ENCODE assay signal across 8 cellular contexts in the genomic region with DNA sequence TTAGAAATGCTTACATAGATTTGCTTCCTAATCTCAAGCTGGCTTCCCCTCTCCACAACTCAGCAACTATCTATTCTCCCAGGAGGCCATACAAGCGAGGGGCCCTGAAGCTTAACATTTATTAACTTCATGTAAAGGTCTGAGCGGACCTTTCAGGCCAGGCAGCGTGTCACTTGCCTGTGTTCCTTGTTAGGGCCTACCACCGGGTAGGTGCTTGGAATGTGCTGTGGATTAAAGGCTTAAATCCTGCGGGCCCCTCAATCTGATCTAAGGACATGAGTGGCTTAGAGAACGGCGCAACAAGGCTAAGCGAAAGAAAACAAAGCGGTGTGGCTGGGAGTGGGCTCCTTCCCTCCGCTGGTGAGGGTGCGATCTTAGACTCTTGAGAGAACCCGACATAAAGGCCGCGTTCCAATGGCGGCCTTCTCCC. TPM values are rescaled to one million over a fixed set of nuclear protein-coding genes. Genes with fewer than 3 reads are reported as not detected.
DNase-seq lines count a peak whose midpoint lies in the region; ATAC-seq and TF ChIP-seq lines count a peak whose summit lies in the region.

No MANE protein-coding gene starts in this region.

- no peaks in the 10 kb centered on the region for H3K27me3 Mint-ChIP-seq in H9 (ENCODE audit: low read depth)

- H3K36me3 Mint-ChIP-seq in H9 (ENCODE audit: insufficient read depth in 1 of 3, low read depth in 3 of 3): peaks cover 4 to 20% (median 12%) of the 10 kb centered on the region in 3 experiments; a peak in 6 of 7 replicates
- H3K36me3 Mint-ChIP-seq in activated naive CD4-positive, alpha-beta T cell treated with anti-CD3 and anti-CD28 coated beads, Interleukin-2, amount 50 U/mL, for 72 hours: peaks cover 6 to 22% of the 10 kb centered on the region in 2 donors
- H3K36me3 Mint-ChIP-seq in stimulated activated effector memory CD8-positive, alpha-beta T cell treated with anti-CD3 and anti-CD28 coated beads, Interleukin-12 subunit alpha, Interleukin-12 subunit beta, amount 100 ng/mL, for 72 hours: peaks cover 49% of the 10 kb centered on the region

- H2AFZ ChIP-seq in H9 (ENCODE audit: low read length): no peak overlapping the region

- peak overlapping the region; percentile 64 for H3K4me2 ChIP-seq in H9 (ENCODE audit: insufficient read depth, insufficient read length, low read length)

- H3K4me3 Mint-ChIP-seq in H9: peak overlapping the region; percentile 92 to 93
- peak overlapping the region; percentile 92 for H3K4me3 Mint-ChIP-seq in stimulated activated effector memory CD8-positive, alpha-beta T cell treated with anti-CD3 and anti-CD28 coated beads, Interleukin-12 subunit alpha, Interleukin-12 subunit beta, amount 100 ng/mL, for 72 hours

- peak overlapping the region; percentile 3 for H4K8ac ChIP-seq in H9 (replicated peaks; ENCODE audit: insufficient read length, low read depth, low read length)

- H3K9ac ChIP-seq in H9 (ENCODE audit: extremely low read depth, insufficient read length, low read length): peak overlapping the region; percentile 99

- H3K27ac ChIP-seq in H9 (ENCODE audit: insufficient read length, low read depth, low read length) (peak overlapping the region; percentile 96), iPS DF 6.9 (ENCODE audit: low read length) (peak overlapping the region; percentile 36)

- H2AK5ac ChIP-seq in H9 (ENCODE audit: insufficient read length, low read length): no peak overlapping the region

- H3T11ph ChIP-seq in H9 (ENCODE audit: low read length): peak overlapping the region; percentile 0

- H3K79me1 ChIP-seq in H9 (ENCODE audit: insufficient read depth, low read depth, low read length, poor library complexity, severe bottlenecking): no peaks in the 10 kb centered on the region

- no peaks in the 10 kb centered on the region for H3K36me3 ChIP-seq in iPS DF 6.9 (ENCODE audit: control insufficient read depth, insufficient read depth, low read length)

- peak overlapping the region; percentile 76 for H2BK5ac ChIP-seq in H9 (ENCODE audit: insufficient read length, low read length)

- H3K9me3 ChIP-seq in H9 (ENCODE audit: control insufficient read depth, low read depth, low read length) (no peaks in the 10 kb centered on the region), iPS DF 6.9 (ENCODE audit: control insufficient read depth, insufficient read depth, low read length) (no peaks in the 10 kb centered on the region)

- no CpG with 5 or more reads among the region's 15 CpGs for WGBS in H9 (ENCODE audit: extremely low coverage, insufficient read length, low lambda C conversion rate)
- WGBS in iPS DF 6.9 (ENCODE audit: insufficient coverage, insufficient read length): no CpG with 5 or more reads among the region's 15 CpGs

- H4K20me1 ChIP-seq in H9 (ENCODE audit: control insufficient read depth, insufficient read depth, insufficient read length): no peaks in the 10 kb centered on the region

- H3K18ac ChIP-seq in H9 (ENCODE audit: insufficient read length, low read depth, low read length): peak overlapping the region; percentile 99

- H3K4me3 ChIP-seq in AG09309 (ENCODE audit: control insufficient read depth, low read depth, low read length): peak overlapping the region; percentile 98
- H3K4me3 ChIP-seq in iPS DF 6.9 (ENCODE audit: low read length): peak overlapping the region; percentile 86

- peaks cover 39% of the 10 kb centered on the region for H3K79me2 ChIP-seq in H9 (ENCODE audit: insufficient read depth, low read length)

- no peak overlapping the region for H3K23ac ChIP-seq in H9 (ENCODE audit: insufficient read length, low read depth, low read length)

- H3K4me1 Mint-ChIP-seq in H9: peaks cover 33 to 41% of the 10 kb centered on the region in 2 experiments
- peaks cover 31% of the 10 kb centered on the region for H3K4me1 Mint-ChIP-seq in stimulated activated effector memory CD8-positive, alpha-beta T cell treated with anti-CD3 and anti-CD28 coated beads, Interleukin-12 subunit alpha, Interleukin-12 subunit beta, amount 100 ng/mL, for 72 hours

- no peak for TF ChIP-seq CTCF in AG09309 (IDR thresholded peaks at IDR 0.05; ENCODE audit: control insufficient read depth, insufficient read depth, low read depth, low read length, missing control alignments)
- TF ChIP-seq CTCF in H9 (conservative IDR thresholded peaks at IDR 0.05): peak; percentile 12; the same call in 1 of the 3 replicates
- TF ChIP-seq CTCF in GM13977 (IDR thresholded peaks at IDR 0.05; ENCODE audit: extremely low read depth, insufficient read depth, missing control alignments): no peak

- peak overlapping the region; percentile 97 for H3K14ac ChIP-seq in H9 (ENCODE audit: insufficient read depth, low read length)

- H2BK15ac ChIP-seq in H9 (ENCODE audit: low read depth, low read length): no peak overlapping the region

- peak overlapping the region; percentile 26; the same call in 1 of the 2 replicates for H3K4ac ChIP-seq in H9 (ENCODE audit: low read depth, low read length)

- no peak overlapping the region for H2BK20ac ChIP-seq in H9 (ENCODE audit: low read depth, low read length, poor library complexity, severe bottlenecking)

- ATAC-seq in activated naive CD4-positive, alpha-beta T cell treated with anti-CD3 and anti-CD28 coated beads, Interleukin-2, amount 50 U/mL, for 72 hours: no peak
- no peak for ATAC-seq in stimulated activated effector memory CD8-positive, alpha-beta T cell treated with anti-CD3 and anti-CD28 coated beads, Interleukin-12 subunit alpha, Interleukin-12 subunit beta, amount 100 ng/mL, for 72 hours

- peak overlapping the region; percentile 3 for H2BK120ac ChIP-seq in H9 (ENCODE audit: low read depth, low read length, poor library complexity, severe bottlenecking)

- no peaks in the 10 kb centered on the region; a peak in 2 of 5 replicates for H3K9me3 Mint-ChIP-seq in H9
- H3K9me3 Mint-ChIP-seq in activated naive CD4-positive, alpha-beta T cell treated with anti-CD3 and anti-CD28 coated beads, Interleukin-2, amount 50 U/mL, for 72 hours: no peaks in the 10 kb centered on the region
- no peaks in the 10 kb centered on the region for H3K9me3 Mint-ChIP-seq in stimulated activated effector memory CD8-positive, alpha-beta T cell treated with anti-CD3 and anti-CD28 coated beads, Interleukin-12 subunit alpha, Interleukin-12 subunit beta, amount 100 ng/mL, for 72 hours

- peak overlapping the region; percentile 79 for H4K5ac ChIP-seq in H9 (ENCODE audit: insufficient read length, low read depth, low read length)

- peak overlapping the region; percentile 31 for H2BK12ac ChIP-seq in H9 (ENCODE audit: insufficient read length, low read depth, low read length)

- peaks cover 10% of the 10 kb centered on the region for H3K23me2 ChIP-seq in H9 (ENCODE audit: insufficient read length, low read depth, low read length, poor library complexity, severe bottlenecking)

- in situ Hi-C loops in GM13977 (cut with MboI; ENCODE audit: low pct_unique_long_range_greater_than_20kb, low sequenced_read_pairs, unreplicated experiment): no loop called here

- H3K4me1 ChIP-seq in H9 (ENCODE audit: insufficient read depth, low read length): peaks cover 2% of the 10 kb centered on the region; the same call in 1 of the 2 replicates
- peaks cover 2% of the 10 kb centered on the region; the same call in 1 of the 2 replicates for H3K4me1 ChIP-seq in iPS DF 6.9 (ENCODE audit: control insufficient read depth, insufficient read depth, low read length)

- H3K27me3 ChIP-seq in H9 (ENCODE audit: insufficient read depth, low read length): no peaks in the 10 kb centered on the region
- no peaks in the 10 kb centered on the region for H3K27me3 ChIP-seq in iPS DF 6.9 (ENCODE audit: control insufficient read depth, insufficient read depth, low read length)

- DNase-seq in AG09309 (ENCODE audit: low read depth) (no peak), H9 (no peak), iPS DF 6.9 (ENCODE audit: low read depth, low spot score) (no peak), pons (ENCODE audit: low spot score) (no peak), GM13977 (ENCODE audit: low spot score) (no peak), NCI-H1694 (lab: John Stamatoyannopoulos, UW) (no peak)
- DNase-seq in activated naive CD4-positive, alpha-beta T cell treated with anti-CD3 and anti-CD28 coated beads, Interleukin-2, amount 50 U/mL, for 72 hours (ENCODE audit: low spot score in 2 of 2): no peak
- no peak for DNase-seq in stimulated activated effector memory CD8-positive, alpha-beta T cell treated with anti-CD3 and anti-CD28 coated beads, Interleukin-12 subunit alpha, Interleukin-12 subunit beta, amount 100 ng/mL, for 72 hours (ENCODE audit: low spot score in 2 of 2)

- H4K91ac ChIP-seq in H9 (ENCODE audit: insufficient read length, low read depth, low read length): peak overlapping the region; percentile 45

- peak overlapping the region; percentile 100 for H3K27ac Mint-ChIP-seq in H9
- peak overlapping the region; percentile 98 to 100 for H3K27ac Mint-ChIP-seq in activated naive CD4-positive, alpha-beta T cell treated with anti-CD3 and anti-CD28 coated beads, Interleukin-2, amount 50 U/mL, for 72 hours
- H3K27ac Mint-ChIP-seq in stimulated activated effector memory CD8-positive, alpha-beta T cell treated with anti-CD3 and anti-CD28 coated beads, Interleukin-12 subunit alpha, Interleukin-12 subunit beta, amount 100 ng/mL, for 72 hours: peak overlapping the region; percentile 99

- peak overlapping the region; percentile 53 for H3K56ac ChIP-seq in H9 (ENCODE audit: insufficient read length, low read depth, low read length)

RNA-seq across cellular contexts. Expression of gene HSPA4, which starts 0.7 kb away (rescaled TPM):
- 293 and 300 TPM in 2 replicates for total RNA-seq in H9 (2021)
- 100 to 1,000 TPM; 168 to 198 TPM for total RNA-seq in activated naive CD4-positive, alpha-beta T cell treated with anti-CD3 and anti-CD28 coated beads, Interleukin-2, amount 50 U/mL, for 72 hours

RNA-seq across cellular contexts. Expression of gene ZCCHC10, which starts 24.8 kb away (rescaled TPM):
- total RNA-seq in H9 (2021): 34.0 and 34.4 TPM in 2 replicates
- 10 to 100 TPM; 24.9 to 34.8 TPM for total RNA-seq in activated naive CD4-positive, alpha-beta T cell treated with anti-CD3 and anti-CD28 coated beads, Interleukin-2, amount 50 U/mL, for 72 hours
